Comparison of ENCODE assay signal across 3 cellular contexts in genomic region chr1:16759041-16759493, GRCh38. TPM values are rescaled to one million over a fixed set of nuclear protein-coding genes. Genes with fewer than 3 reads are reported as not detected.
"Had no signal": no experiment of that assay in that cellular context is flagged by ENCODE, and none has a peak within 500 bp of the region (broad histone marks: within the 10 kb centered on the region; RNA-seq: fewer than 3 reads in every experiment).

No MANE protein-coding gene starts in this region.

RNA-seq across cellular contexts. Expression of gene RNU1-4, which starts 18.8 kb away (rescaled TPM):
- polyA plus RNA-seq: adrenal gland; naive thymus-derived CD4-positive, alpha-beta T cell; small intestine had no signal
